Comparison of ENCODE assay signal across 18 cellular contexts in the genomic region with DNA sequence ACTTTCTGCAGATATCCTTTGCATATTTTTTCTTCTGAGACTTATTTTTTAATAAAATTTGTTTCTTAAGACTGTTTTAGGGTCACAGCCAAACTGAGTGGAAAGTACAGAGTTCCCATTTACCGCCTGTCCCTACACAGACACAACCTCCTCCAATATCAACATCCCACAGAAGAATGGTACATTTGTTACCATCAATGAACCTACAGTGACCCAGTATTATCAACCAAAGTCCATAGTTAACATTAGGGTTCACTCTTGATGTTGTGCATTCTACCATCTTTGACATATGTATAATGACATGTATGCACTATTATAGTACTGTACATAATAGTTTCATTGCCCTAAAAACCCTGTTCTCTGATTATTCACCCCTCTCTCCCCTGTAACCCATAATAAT. TPM values are rescaled to one million over a fixed set of nuclear protein-coding genes. Genes with fewer than 3 reads are reported as not detected.
DNase-seq lines count a peak whose midpoint lies in the region; ATAC-seq and TF ChIP-seq lines count a peak whose summit lies in the region.
"Had no signal": no experiment of that assay in that cellular context is flagged by ENCODE, and none has a peak within 500 bp of the region (broad histone marks: within the 10 kb centered on the region; RNA-seq: fewer than 3 reads in every experiment).

No MANE protein-coding gene starts in this region.

- intact Hi-C loops in Panc1 (cut with micrococcal nuclease; ENCODE audit: unreplicated experiment) (no loop called here), spleen (cut with DNase I; ENCODE audit: low total_unique reads) (no loop called here)
- intact Hi-C loops in activated T-helper 2 cell treated with anti-CD3 and anti-CD28 coated beads, Interferon-gamma antibody, Interleukin-2, Interleukin-4, amounts not matched to agents 10 μg/mL and 5 μg/mL and 100 μg/mL, durations not matched to agents 14 hours and 24 hours and 36 hours (cut with micrococcal nuclease): no loop called here

- H3K9me3 Mint-ChIP-seq in glutamatergic neuron (ENCODE audit: unreplicated experiment) (peaks cover 2% of the 10 kb centered on the region), memory B cell (no peaks in the 10 kb centered on the region), progenitor cell of endocrine pancreas (ENCODE audit: low read depth) (peaks cover 22% of the 10 kb centered on the region)
- H3K9me3 Mint-ChIP-seq in activated T-helper 2 cell treated with anti-CD3 and anti-CD28 coated beads, Interferon-gamma antibody, Interleukin-2, Interleukin-4, amounts not matched to agents 10 μg/mL and 5 μg/mL and 100 μg/mL, durations not matched to agents 14 hours and 24 hours and 36 hours: peaks cover 4% of the 10 kb centered on the region
- H3K9me3 Mint-ChIP-seq: CD8-positive, alpha-beta memory T cell had no signal

- BruUV-seq in Panc1 (replicated peaks; lab: Mats Ljungman, UMichigan): no TSS peak

- no peak for TF ChIP-seq CTCF in Panc1 (IDR thresholded peaks at IDR 0.05)
- no peak for TF ChIP-seq CTCF in glutamatergic neuron (IDR thresholded peaks at IDR 0.05; ENCODE audit: partially characterized antibody, unreplicated experiment)
- no peak for TF ChIP-seq CTCF in progenitor cell of endocrine pancreas (IDR thresholded peaks at IDR 0.05; ENCODE audit: unreplicated experiment)
- TF ChIP-seq CTCF in spleen (IDR thresholded peaks at IDR 0.05 in 8 of 11, conservative IDR thresholded peaks at IDR 0.05 in 3 of 11): no peak

- ATAC-seq in Panc1: no peak
- no peak for ATAC-seq in memory B cell (ENCODE audit: low read depth)
- ATAC-seq: HCT116 had no signal

- H3K4me3 Mint-ChIP-seq in glutamatergic neuron (ENCODE audit: unreplicated experiment) (no peak overlapping the region), memory B cell (no peak overlapping the region), progenitor cell of endocrine pancreas (ENCODE audit: low read depth) (peak overlapping the region; percentile 29)
- H3K4me3 Mint-ChIP-seq in activated T-helper 2 cell treated with anti-CD3 and anti-CD28 coated beads, Interferon-gamma antibody, Interleukin-2, Interleukin-4, amounts not matched to agents 10 μg/mL and 5 μg/mL and 100 μg/mL, durations not matched to agents 14 hours and 24 hours and 36 hours (ENCODE audit: low read depth): no peak overlapping the region
- H3K4me3 Mint-ChIP-seq: CD8-positive, alpha-beta memory T cell had no signal

- H3K27me3 Mint-ChIP-seq in glutamatergic neuron (ENCODE audit: unreplicated experiment): peaks cover 2% of the 10 kb centered on the region
- H3K27me3 Mint-ChIP-seq in memory B cell: no peaks in the 10 kb centered on the region
- H3K27me3 Mint-ChIP-seq in progenitor cell of endocrine pancreas: no peaks in the 10 kb centered on the region
- no peaks in the 10 kb centered on the region for H3K27me3 Mint-ChIP-seq in activated T-helper 2 cell treated with anti-CD3 and anti-CD28 coated beads, Interferon-gamma antibody, Interleukin-2, Interleukin-4, amounts not matched to agents 10 μg/mL and 5 μg/mL and 100 μg/mL, durations not matched to agents 14 hours and 24 hours and 36 hours (ENCODE audit: low read depth)
- H3K27me3 Mint-ChIP-seq: CD8-positive, alpha-beta memory T cell had no signal

- H3K36me3 ChIP-seq in Panc1 (ENCODE audit: control insufficient read depth, insufficient read depth, low read length) (no peaks in the 10 kb centered on the region), spleen (no peaks in the 10 kb centered on the region)

- no peaks in the 10 kb centered on the region for H3K9me3 ChIP-seq in Panc1 (ENCODE audit: control insufficient read depth, insufficient read depth, low read depth, low read length)
- H3K9me3 ChIP-seq in spleen: no peaks in the 10 kb centered on the region

- CTCF ChIA-PET in Panc1 (lab: Charles Lee): no interaction called here

- H3K4me1 ChIP-seq in Panc1 (ENCODE audit: control insufficient read depth, insufficient read depth, low read length) (peaks cover 9% of the 10 kb centered on the region), spleen (peaks cover 0 to 26% (median 5%) of the 10 kb centered on the region in 6 donors)
- H3K4me1 ChIP-seq: BLaER1 had no signal

- H3K4me1 Mint-ChIP-seq in glutamatergic neuron (ENCODE audit: low read depth, unreplicated experiment): peaks cover 29% of the 10 kb centered on the region
- peaks cover 23% of the 10 kb centered on the region for H3K4me1 Mint-ChIP-seq in memory B cell
- peaks cover 29% of the 10 kb centered on the region for H3K4me1 Mint-ChIP-seq in progenitor cell of endocrine pancreas (ENCODE audit: low read depth)
- peaks cover 8% of the 10 kb centered on the region for H3K4me1 Mint-ChIP-seq in activated T-helper 2 cell treated with anti-CD3 and anti-CD28 coated beads, Interferon-gamma antibody, Interleukin-2, Interleukin-4, amounts not matched to agents 10 μg/mL and 5 μg/mL and 100 μg/mL, durations not matched to agents 14 hours and 24 hours and 36 hours (ENCODE audit: low read depth)

- POLR2A ChIA-PET in Panc1 (lab: Charles Lee): no interaction called here

- no peak for DNase-seq in Panc1 (ENCODE audit: low read depth, low spot score)
- DNase-seq in glutamatergic neuron: no peak
- no peak for DNase-seq in memory B cell (ENCODE audit: low spot score in 2 of 2)
- DNase-seq in progenitor cell of endocrine pancreas (ENCODE audit: low spot score, unreplicated experiment): no peak
- DNase-seq in activated T-helper 2 cell treated with anti-CD3 and anti-CD28 coated beads, Interferon-gamma antibody, Interleukin-2, Interleukin-4, amounts not matched to agents 10 μg/mL and 5 μg/mL and 100 μg/mL, durations not matched to agents 14 hours and 24 hours and 36 hours (ENCODE audit: low spot score): no peak
- no peak for DNase-seq in spleen
- no peak for DNase-seq in stimulated activated CD4-positive, alpha-beta T cell treated with anti-CD3 and anti-CD28 coated beads, Interleukin-2, amount 100 ng/mL, for 48 hours
- no peak for DNase-seq in NCI-H526 treated with DMSO at 0.1 percent for 48 hours (lab: John Stamatoyannopoulos, UW)
- DNase-seq: 8988T; AML-193; Caco-2; CD8-positive, alpha-beta memory T cell; DND-41; GDM1; GM23248 had no signal

- TF ChIP-seq POLR2A in spleen (IDR thresholded peaks at IDR 0.05): no peak

- H3K36me3 Mint-ChIP-seq in glutamatergic neuron (ENCODE audit: unreplicated experiment): no peaks in the 10 kb centered on the region
- peaks cover 2% of the 10 kb centered on the region for H3K36me3 Mint-ChIP-seq in memory B cell
- H3K36me3 Mint-ChIP-seq in progenitor cell of endocrine pancreas (ENCODE audit: insufficient read depth): peaks cover 15% of the 10 kb centered on the region
- peaks cover 12% of the 10 kb centered on the region for H3K36me3 Mint-ChIP-seq in activated T-helper 2 cell treated with anti-CD3 and anti-CD28 coated beads, Interferon-gamma antibody, Interleukin-2, Interleukin-4, amounts not matched to agents 10 μg/mL and 5 μg/mL and 100 μg/mL, durations not matched to agents 14 hours and 24 hours and 36 hours (ENCODE audit: low read depth)

- H3K27ac ChIP-seq in Panc1 (ENCODE audit: low read length): peak overlapping the region; percentile 6; the same call in 1 of the 2 replicates
- no peak overlapping the region for H3K27ac ChIP-seq in spleen
- H3K27ac ChIP-seq: BLaER1, GM23248, HL-60 had no signal

- no peaks in the 10 kb centered on the region for H3K27me3 ChIP-seq in Panc1 (ENCODE audit: control insufficient read depth, insufficient read depth, low read length)
- no peaks in the 10 kb centered on the region for H3K27me3 ChIP-seq in spleen (replicated peaks in 1 of 7)
- H3K27me3 ChIP-seq: BLaER1 had no signal

- H3K27ac Mint-ChIP-seq in glutamatergic neuron (ENCODE audit: unreplicated experiment): peak overlapping the region; percentile 40
- peak overlapping the region; percentile 19 for H3K27ac Mint-ChIP-seq in memory B cell
- no peak overlapping the region for H3K27ac Mint-ChIP-seq in progenitor cell of endocrine pancreas
- no peak overlapping the region for H3K27ac Mint-ChIP-seq in activated T-helper 2 cell treated with anti-CD3 and anti-CD28 coated beads, Interferon-gamma antibody, Interleukin-2, Interleukin-4, amounts not matched to agents 10 μg/mL and 5 μg/mL and 100 μg/mL, durations not matched to agents 14 hours and 24 hours and 36 hours

- H3K4me3 ChIP-seq in Panc1 (ENCODE audit: low read depth in 2 of 2, low read length in 2 of 2): no peak overlapping the region
- H3K4me3 ChIP-seq in spleen: no peak overlapping the region
- H3K4me3 ChIP-seq: BLaER1, GM23248 had no signal

- 90 to 97% (median 94%) methylated on average over 1 of the region's 1 CpG for WGBS in spleen, 5 donors

- in situ Hi-C loops in Panc1 (cut with HindIII; ENCODE audit: low pct_unique_long_range_greater_than_20kb, low sequenced_read_pairs): no loop called here

RNA-seq across cellular contexts. Expression of gene REEP3, which starts 14.6 kb away (rescaled TPM):
- total RNA-seq in Panc1 (2021; ENCODE audit: unreplicated experiment) (135 TPM), glutamatergic neuron (ENCODE audit: unreplicated experiment) (47.1 TPM), progenitor cell of endocrine pancreas (33.2 and 34.0 TPM in 2 replicates), spleen (10 to 100 TPM; 17.1 to 46.5 (median 29.1) TPM)
- 42.3 TPM for polyA plus RNA-seq in Panc1 (2012; ENCODE audit: insufficient read length)
- 24.6 and 24.9 TPM in 2 replicates for total RNA-seq in activated T-helper 2 cell treated with anti-CD3 and anti-CD28 coated beads, Interferon-gamma antibody, Interleukin-2, Interleukin-4, amounts not matched to agents 10 μg/mL and 5 μg/mL and 100 μg/mL, durations not matched to agents 14 hours and 24 hours and 36 hours
- polyA plus RNA-seq in spleen: 1 to 10 TPM; 4.0 to 5.5 (median 5.2) TPM

RNA-seq across cellular contexts. Expression of gene JMJD1C, which starts 40.8 kb away (rescaled TPM):
- total RNA-seq in Panc1 (2021; ENCODE audit: unreplicated experiment) (88.3 TPM), glutamatergic neuron (ENCODE audit: unreplicated experiment) (110 TPM), progenitor cell of endocrine pancreas (117 and 121 TPM in 2 replicates), spleen (100 to 1,000 TPM; 125 to 272 (median 162) TPM)
- 28.9 TPM for polyA plus RNA-seq in Panc1 (2012; ENCODE audit: insufficient read length)
- 33.8 and 35.2 TPM in 2 replicates for total RNA-seq in activated T-helper 2 cell treated with anti-CD3 and anti-CD28 coated beads, Interferon-gamma antibody, Interleukin-2, Interleukin-4, amounts not matched to agents 10 μg/mL and 5 μg/mL and 100 μg/mL, durations not matched to agents 14 hours and 24 hours and 36 hours
- 10 to 100 TPM; 54.3 to 79.5 (median 62.8) TPM for polyA plus RNA-seq in spleen

Comparison
In these comparisons a context has a peak if more than half of its experiments do, and no peak if none do; other contexts are left out.
1. H3K27ac Mint-ChIP-seq: peak in glutamatergic neuron (single experiment) and memory B cell (single experiment); none in progenitor cell of endocrine pancreas (single experiment) and activated T-helper 2 cell treated with anti-CD3 and anti-CD28 coated beads, Interferon-gamma antibody, Interleukin-2, Interleukin-4, amounts not matched to agents 10 μg/mL and 5 μg/mL and 100 μg/mL, durations not matched to agents 14 hours and 24 hours and 36 hours (single experiment).